ENCODE assay signal across 29 cellular contexts in the genomic region with DNA sequence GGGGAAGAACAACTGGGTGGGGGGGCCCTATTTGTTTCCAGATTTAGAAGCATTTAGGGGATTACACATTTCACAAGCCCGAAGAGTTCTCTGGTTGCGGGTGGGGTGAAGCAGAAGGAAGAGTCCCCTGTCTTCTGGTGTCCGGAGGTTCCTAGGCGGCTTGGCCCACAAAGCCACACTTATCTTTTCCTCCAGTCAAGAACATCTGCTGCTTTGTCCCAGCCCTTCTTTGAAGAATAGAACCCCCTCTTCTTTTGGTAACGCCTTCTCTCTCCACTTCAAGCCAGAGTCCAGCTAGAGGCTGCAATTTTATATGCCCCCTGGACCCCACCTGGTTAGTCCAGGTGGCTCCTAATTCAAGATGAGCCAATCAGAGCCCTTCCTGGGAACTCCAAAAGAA.
"Had no signal": no experiment of that assay in that cellular context is flagged by ENCODE, and none has a peak within 500 bp of the region (broad histone marks: within the 10 kb centered on the region; RNA-seq: fewer than 3 reads in every experiment).

No MANE protein-coding gene starts in this region.

- FAIRE-seq: bronchial epithelial cell, RCC 7860, TTC549 had no signal

- H3K9me3 ChIP-seq: SJSA1 had no signal

- H3K4me1 ChIP-seq: ascending aorta, body of pancreas, SJSA1 had no signal

- H3K27ac Mint-ChIP-seq: activated CD8-positive, alpha-beta T cell treated with anti-CD3 and anti-CD28 coated beads for 36 hours; activated naive CD4-positive, alpha-beta T cell treated with anti-CD3 and anti-CD28 coated beads, Interleukin-2, amount 50 U/mL, for 72 hours; activated naive CD8-positive, alpha-beta T cell treated with anti-CD3 and anti-CD28 coated beads, Interleukin-2, amount 50 U/mL, for 24 hours; activated T-cell treated with anti-CD3 and anti-CD28 coated beads, Interleukin-2, amount 50 U/mL, for 24 hours; activated T-helper 1 cell treated with anti-CD3 and anti-CD28 coated beads, Interleukin-12 subunit alpha, Interleukin-12 subunit beta, Interleukin-2, Interleukin-4 antibody, amounts not matched to agents 30 ng/mL and 10 ng/mL and 1 ng/mL, durations not matched to agents 14 hours and 24 hours and 36 hours; T-helper 17 cell had no signal

- H3K27me3 ChIP-seq: ascending aorta, SJSA1 had no signal

- H3K4me1 Mint-ChIP-seq: activated naive CD8-positive, alpha-beta T cell treated with anti-CD3 and anti-CD28 coated beads, Interleukin-2, amount 50 U/mL, for 24 hours; T-helper 17 cell had no signal

- DNase-seq: activated CD4-positive, alpha-beta T cell treated with anti-CD3 and anti-CD28 coated beads for 4 hours; activated CD8-positive, alpha-beta T cell treated with anti-CD3 and anti-CD28 coated beads for 36 hours; activated effector memory CD4-positive, alpha-beta T cell treated with Interleukin-2 at 50 U/mL for 16 hours; activated naive CD4-positive, alpha-beta T cell treated with Interleukin-2 at 50 U/mL for 16 hours; activated naive CD8-positive, alpha-beta T cell treated with anti-CD3 and anti-CD28 coated beads, Interleukin-2, amount 50 U/mL, for 24 hours; activated T-cell treated with anti-CD3 and anti-CD28 coated beads, Interleukin-2, amount 50 U/mL, for 24 hours; amniotic stem cell; body of pancreas; central memory CD4-positive, alpha-beta T cell; KG1; MV-4-11; NCI-H1092 treated with DMSO at 0.1 percent for 48 hours; NCI-H1436 treated with DMSO at 0.1 percent for 48 hours; NCI-H187; NCI-H2081; NCI-H524; PC-3; SHP77; T-helper 17 cell; T-helper 9 cell had no signal

- ATAC-seq: activated CD4-positive, CD25-positive, alpha-beta regulatory T cell treated with anti-CD3 and anti-CD28 coated beads, Interleukin-2, amount 50 U/mL, for 24 hours; activated CD8-positive, alpha-beta T cell treated with anti-CD3 and anti-CD28 coated beads for 36 hours; activated naive CD4-positive, alpha-beta T cell treated with anti-CD3 and anti-CD28 coated beads, Interleukin-2, amount 50 U/mL, for 72 hours; activated naive CD8-positive, alpha-beta T cell treated with anti-CD3 and anti-CD28 coated beads, Interleukin-2, amount 50 U/mL, for 24 hours; body of pancreas; PC-3; SK-N-SH treated with all-trans-retinoic acid at 6 μM for 48 hours; T-helper 17 cell had no signal

- H3K4me3 ChIP-seq: ascending aorta, body of pancreas, SJSA1 had no signal

- H3K9me3 Mint-ChIP-seq: activated CD8-positive, alpha-beta T cell treated with anti-CD3 and anti-CD28 coated beads for 36 hours; activated naive CD4-positive, alpha-beta T cell treated with anti-CD3 and anti-CD28 coated beads, Interleukin-2, amount 50 U/mL, for 72 hours; activated naive CD8-positive, alpha-beta T cell treated with anti-CD3 and anti-CD28 coated beads, Interleukin-2, amount 50 U/mL, for 24 hours; activated T-cell treated with anti-CD3 and anti-CD28 coated beads, Interleukin-2, amount 50 U/mL, for 24 hours; activated T-helper 1 cell treated with anti-CD3 and anti-CD28 coated beads, Interleukin-12 subunit alpha, Interleukin-12 subunit beta, Interleukin-2, Interleukin-4 antibody, amounts not matched to agents 30 ng/mL and 10 ng/mL and 1 ng/mL, durations not matched to agents 14 hours and 24 hours and 36 hours had no signal

- H3K4me3 Mint-ChIP-seq: activated CD8-positive, alpha-beta T cell treated with anti-CD3 and anti-CD28 coated beads for 36 hours; activated naive CD8-positive, alpha-beta T cell treated with anti-CD3 and anti-CD28 coated beads, Interleukin-2, amount 50 U/mL, for 24 hours; activated T-cell treated with anti-CD3 and anti-CD28 coated beads, Interleukin-2, amount 50 U/mL, for 24 hours; activated T-helper 1 cell treated with anti-CD3 and anti-CD28 coated beads, Interleukin-12 subunit alpha, Interleukin-12 subunit beta, Interleukin-2, Interleukin-4 antibody, amounts not matched to agents 30 ng/mL and 10 ng/mL and 1 ng/mL, durations not matched to agents 14 hours and 24 hours and 36 hours; T-helper 17 cell had no signal

- H3K27ac ChIP-seq: ascending aorta, body of pancreas, SJSA1 had no signal
